Comparison of ENCODE assay signal across 1 cellular context in genomic region chr10:72243822-72244437, GRCh38.
TF ChIP-seq lines count a peak whose summit lies in the region.

No MANE protein-coding gene starts in this region.

TF ChIP-seq in K562, 482 proteins besides CTCF, POLR2A, EP300 and RAD21 (continued from another document and continues in another):
- TF ChIP-seq PBX2 (CRISPR knock-in tag; IDR thresholded peaks at IDR 0.05; ENCODE audit: low read depth) (no peak), PBX2 (tag; conservative IDR thresholded peaks at IDR 0.05; ENCODE audit: low read depth) (peak; percentile 65; the same call in 1 of the 2 replicates), ZNF57 (CRISPR knock-in tag; IDR thresholded peaks at IDR 0.05) (no peak), PHB2 (IDR thresholded peaks at IDR 0.05; ENCODE audit: low read depth) (no peak), NFATC3 (IDR thresholded peaks at IDR 0.05) (no peak), MLLT1 (IDR thresholded peaks at IDR 0.05) (no peak), DEAF1 (CRISPR knock-in tag; IDR thresholded peaks at IDR 0.05) (no peak; the same call in 1 of the 2 replicates), NBN (IDR thresholded peaks at IDR 0.05; ENCODE audit: low read depth) (no peak), SP2 (IDR thresholded peaks at IDR 0.05; ENCODE audit: extremely low read depth, low read depth, low read length, poor library complexity, severe bottlenecking) (no peak), TAF7 (tag; IDR thresholded peaks at IDR 0.05) (no peak), USF2 (CRISPR knock-in tag; IDR thresholded peaks at IDR 0.05) (no peak), U2AF2 (optimal IDR thresholded peaks at IDR 0.05; ENCODE audit: low read depth, low read length) (no peak), PKNOX1 (IDR thresholded peaks at IDR 0.05) (peak; percentile 90), RBM17 (IDR thresholded peaks at IDR 0.05; ENCODE audit: borderline replicate concordance, low read depth, low read length) (no peak), ESRRB (CRISPR knock-in tag; IDR thresholded peaks at IDR 0.05; ENCODE audit: borderline replicate concordance) (no peak), ZNF280B (CRISPR knock-in tag; IDR thresholded peaks at IDR 0.05) (no peak), SIX5 (IDR thresholded peaks at IDR 0.05; ENCODE audit: borderline replicate concordance in 1 of 2, insufficient read depth in 1 of 2, low read depth in 1 of 2, low read length in 2 of 2) (no peak), BDP1 (IDR thresholded peaks at IDR 0.05; ENCODE audit: insufficient read depth, insufficient read length) (no peak), RFX7 (CRISPR knock-in tag; IDR thresholded peaks at IDR 0.05) (no peak), HNRNPK (IDR thresholded peaks at IDR 0.05; ENCODE audit: low read depth, low read length, poor library complexity, severe bottlenecking) (no peak), PTTG1 (tag; IDR thresholded peaks at IDR 0.05; ENCODE audit: low read depth) (no peak), ZNF143 (CRISPR knock-in tag; IDR thresholded peaks at IDR 0.05) (no peak), HMG20B (CRISPR knock-in tag; IDR thresholded peaks at IDR 0.05) (no peak), HOXB6 (CRISPR knock-in tag; IDR thresholded peaks at IDR 0.05; ENCODE audit: borderline replicate concordance) (no peak), SMARCA4 (IDR thresholded peaks at IDR 0.05) (peak; percentile 42; the same call in 1 of the 2 replicates), CREM (IDR thresholded peaks at IDR 0.05; ENCODE audit: low read depth) (no peak), E4F1 (CRISPR knock-in tag; IDR thresholded peaks at IDR 0.05; ENCODE audit: borderline replicate concordance) (no peak), NELFE (IDR thresholded peaks at IDR 0.05; ENCODE audit: insufficient read depth, insufficient read length) (no peak), CHAMP1 (IDR thresholded peaks at IDR 0.05) (no peak), RNF219 (CRISPR knock-in tag; IDR thresholded peaks at IDR 0.05) (no peak), MCM3 (IDR thresholded peaks at IDR 0.05) (no peak), ETS1 (conservative IDR thresholded peaks at IDR 0.05; ENCODE audit: control insufficient read depth, low read depth, low read length) (no peak), POLR2AphosphoS5 (IDR thresholded peaks at IDR 0.05; ENCODE audit: control insufficient read depth, insufficient read depth, low read depth, low read length) (no peak), RNF2 (IDR thresholded peaks at IDR 0.05) (no peak; the same call in 1 of the 2 replicates), FOXP4 (CRISPR knock-in tag; IDR thresholded peaks at IDR 0.05; ENCODE audit: borderline replicate concordance) (no peak), PHF8 (IDR thresholded peaks at IDR 0.05; ENCODE audit: borderline replicate concordance, low read length) (no peak)
